In the genomic region with DNA sequence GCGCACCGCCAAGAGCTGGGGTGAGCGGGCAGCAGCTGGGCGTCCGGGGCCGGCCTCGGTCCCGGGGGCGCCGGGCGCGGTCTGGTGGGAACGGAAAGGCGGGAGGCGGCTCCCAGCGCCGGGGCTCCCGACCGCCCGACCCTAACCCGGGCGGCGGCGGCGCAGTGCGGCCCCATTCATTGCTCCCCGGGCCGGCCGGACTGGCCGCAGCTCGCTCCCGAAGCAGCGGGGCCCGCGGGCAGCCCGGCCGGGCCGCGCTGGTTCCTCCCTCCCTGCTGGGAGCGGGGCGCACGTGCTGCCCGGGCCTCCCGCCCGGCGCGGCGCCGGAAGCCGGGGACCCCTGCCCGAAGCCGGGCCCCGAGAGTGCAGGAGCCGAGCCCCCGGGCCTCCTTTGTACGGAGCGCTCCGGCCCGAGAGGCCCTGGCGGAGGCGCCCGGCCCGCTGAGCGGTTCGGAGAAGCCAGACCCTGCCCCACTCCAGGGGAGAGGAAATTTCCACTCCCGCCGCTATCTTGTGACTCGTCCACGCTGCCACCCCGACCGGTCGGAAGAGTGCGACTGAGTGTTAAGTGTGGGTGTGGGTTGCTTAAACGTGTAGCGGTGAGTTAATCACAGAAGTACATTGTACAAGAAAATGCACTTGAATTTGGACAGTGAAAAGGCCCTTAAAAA, we compare ENCODE assay signal across 8 cellular contexts. TPM values are rescaled to one million over a fixed set of nuclear protein-coding genes. Genes with fewer than 3 reads are reported as not detected.
DNase-seq lines count a peak whose midpoint lies in the region; ATAC-seq and TF ChIP-seq lines count a peak whose summit lies in the region.

No MANE protein-coding gene starts in this region.

- no peak for TF ChIP-seq CTCF in mesothelial cell of epicardium (IDR thresholded peaks at IDR 0.05; ENCODE audit: unreplicated experiment)

- H3K36me3 Mint-ChIP-seq in effector memory CD8-positive, alpha-beta T cell (ENCODE audit: insufficient read depth), result peaks cover 15% of the 10 kb centered on the region
- peaks cover 5% of the 10 kb centered on the region for H3K36me3 Mint-ChIP-seq in mesothelial cell of epicardium

- no peaks in the 10 kb centered on the region for H3K9me3 Mint-ChIP-seq in effector memory CD8-positive, alpha-beta T cell
- H3K9me3 Mint-ChIP-seq in mesothelial cell of epicardium, result no peaks in the 10 kb centered on the region

- H3K4me3 Mint-ChIP-seq in effector memory CD8-positive, alpha-beta T cell, result peak overlapping the region; percentile 89 to 95
- peak overlapping the region; percentile 79 for H3K4me3 Mint-ChIP-seq in mesothelial cell of epicardium

- no peaks in the 10 kb centered on the region for H3K27me3 Mint-ChIP-seq in effector memory CD8-positive, alpha-beta T cell
- no peaks in the 10 kb centered on the region for H3K27me3 Mint-ChIP-seq in mesothelial cell of epicardium (ENCODE audit: low read depth)

- peak; percentile 17 for ATAC-seq in HG02623 (IDR thresholded peaks at IDR 0.05; ENCODE audit: unreplicated experiment)
- peak; percentile 21 for ATAC-seq in effector memory CD8-positive, alpha-beta T cell (replicated peaks)

- DNase-seq in DMS153 treated with DMSO at 0.1 percent for 48 hours (lab: John Stamatoyannopoulos, UW; ENCODE audit: unreplicated experiment), result peak; percentile 15
- DNase-seq in DMS153 (lab: John Stamatoyannopoulos, UW), result no peak
- peak; percentile 8 for DNase-seq in NCI-H2227 treated with DMSO at 0.1 percent for 48 hours (lab: John Stamatoyannopoulos, UW)
- DNase-seq in activated CD8-positive, alpha-beta memory T cell treated with anti-CD3 and anti-CD28 coated beads for 48 hours (ENCODE audit: low read depth in 2 of 3, low spot score in 2 of 3), result peak; percentile 46 to 52 (median 50)
- peak; percentile 29 to 51 (median 39) for DNase-seq in effector memory CD8-positive, alpha-beta T cell
- DNase-seq in mesothelial cell of epicardium (ENCODE audit: low spot score in 2 of 2, unreplicated experiment in 2 of 2), result peak; percentile 21 to 64
- DNase-seq in stimulated activated CD8-positive, alpha-beta memory T cell treated with anti-CD3 and anti-CD28 coated beads, Interleukin-15, amount 100 ng/mL, for 4 hours (ENCODE audit: low read depth in 2 of 2), result peak; percentile 61 to 62

- H3K27ac Mint-ChIP-seq in effector memory CD8-positive, alpha-beta T cell, result peak overlapping the region; percentile 89 to 97
- peak overlapping the region; percentile 89 for H3K27ac Mint-ChIP-seq in mesothelial cell of epicardium

- peaks cover 23 to 39% of the 10 kb centered on the region in 2 donors for H3K4me1 Mint-ChIP-seq in effector memory CD8-positive, alpha-beta T cell (ENCODE audit: low read depth in 2 of 2)
- H3K4me1 Mint-ChIP-seq in mesothelial cell of epicardium, result peaks cover 43% of the 10 kb centered on the region

RNA-seq across cellular contexts. Expression of gene ATP1B3, which starts 0.6 kb away (rescaled TPM):
- 139 to 154 TPM (median 149 TPM) in 3 replicates for total RNA-seq in mesothelial cell of epicardium
